In genomic region chr14:53450871-53451270, GRCh38 we compare ENCODE assay signal across 18 cellular contexts.
A peak's percentile ranks its signal among the peaks of the same experiment; 100 is the strongest.
DNase-seq lines count a peak whose midpoint lies in the region; ATAC-seq and TF ChIP-seq lines count a peak whose summit lies in the region.
"Had no signal": no experiment of that assay in that cellular context is flagged by ENCODE, and none has a peak within 500 bp of the region (broad histone marks: within the 10 kb centered on the region; RNA-seq: fewer than 3 reads in every experiment).

No MANE protein-coding gene starts in this region.

- no peaks in the 10 kb centered on the region for H3K9me3 Mint-ChIP-seq in CD8-positive, alpha-beta T cell
- H3K9me3 Mint-ChIP-seq: activated naive CD4-positive, alpha-beta T cell treated with anti-CD3 and anti-CD28 coated beads, Interleukin-2, amount 50 U/mL, for 24 hours; neural progenitor cell; stimulated activated memory B cell treated with anti-CD40 and anti-IgM and Interleukin-4, amounts not matched to agents 10 μg/mL and 1 μg/mL and 100 μg/mL, for 72 hours had no signal

- peak; percentile 26 for ATAC-seq in esophagus mucosa
- ATAC-seq in GM21723 (IDR thresholded peaks at IDR 0.05; ENCODE audit: unreplicated experiment) = no peak
- no peak for ATAC-seq in CD8-positive, alpha-beta T cell
- ATAC-seq in HG03108 (IDR thresholded peaks at IDR 0.05; ENCODE audit: unreplicated experiment) = no peak
- ATAC-seq: sciatic nerve; stimulated activated memory B cell treated with anti-CD40 and anti-IgM and Interleukin-4, amounts not matched to agents 10 μg/mL and 1 μg/mL and 100 μg/mL, for 72 hours had no signal

- H3K4me3 ChIP-seq in prostate gland = no peak overlapping the region
- no peak overlapping the region for H3K4me3 ChIP-seq in CD8-positive, alpha-beta T cell (ENCODE audit: low read depth, low read length)
- H3K4me3 ChIP-seq: neural progenitor cell, Peyer's patch had no signal

- no peaks in the 10 kb centered on the region for H3K36me3 Mint-ChIP-seq in CD8-positive, alpha-beta T cell
- H3K36me3 Mint-ChIP-seq: activated naive CD4-positive, alpha-beta T cell treated with anti-CD3 and anti-CD28 coated beads, Interleukin-2, amount 50 U/mL, for 24 hours; CD4-positive, alpha-beta memory T cell; neural progenitor cell; stimulated activated memory B cell treated with anti-CD40 and anti-IgM and Interleukin-4, amounts not matched to agents 10 μg/mL and 1 μg/mL and 100 μg/mL, for 72 hours had no signal

- TF ChIP-seq POLR2A in prostate gland (IDR thresholded peaks at IDR 0.05) = no peak

- intact Hi-C loops in prostate gland (cut with DNase I) = no loop called here
- intact Hi-C loops in CD8-positive, alpha-beta T cell (cut with DNase I, micrococcal nuclease) = no loop called here

- DNase-seq in DMS53 treated with DMSO at 0.1 percent for 48 hours (lab: John Stamatoyannopoulos, UW; ENCODE audit: unreplicated experiment) (peak; percentile 39), NCI-H1092 treated with DMSO at 0.1 percent for 48 hours (lab: John Stamatoyannopoulos, UW) (peak; percentile 89), prostate gland (ENCODE audit: low spot score) (peak; percentile 13)
- DNase-seq in activated CD4-positive, alpha-beta T cell treated with anti-CD3 and anti-CD28 coated beads, Interleukin-2, amount 50 U/mL, for 1 hour = no peak
- no peak for DNase-seq in CD8-positive, alpha-beta T cell
- DNase-seq: activated CD4-positive, CD25-positive, alpha-beta regulatory T cell treated with anti-CD3 and anti-CD28 coated beads, Interleukin-2, amount 50 U/mL, for 72 hours; CD4-positive, alpha-beta memory T cell; hypothalamus; Kasumi-1; Peyer's patch had no signal

- POLR2A ChIA-PET in CD8-positive, alpha-beta T cell (lab: Charles Lee) = no interaction called here

- no peaks in the 10 kb centered on the region for H3K27me3 ChIP-seq in prostate gland (replicated peaks; ENCODE audit: insufficient read depth)
- no peaks in the 10 kb centered on the region for H3K27me3 ChIP-seq in CD8-positive, alpha-beta T cell (ENCODE audit: insufficient read depth, low read length)
- H3K27me3 ChIP-seq: neural progenitor cell, Peyer's patch had no signal

- 30% methylated on average over 3 of the region's 3 CpGs for WGBS in prostate gland

- H3K27ac ChIP-seq in prostate gland = no peak overlapping the region
- no peak overlapping the region for H3K27ac ChIP-seq in CD8-positive, alpha-beta T cell (ENCODE audit: low read depth, low read length)
- H3K27ac ChIP-seq: epithelial cell of prostate, neural progenitor cell, Peyer's patch had no signal

- H3K9me3 ChIP-seq in prostate gland = no peaks in the 10 kb centered on the region
- no peaks in the 10 kb centered on the region for H3K9me3 ChIP-seq in CD8-positive, alpha-beta T cell (ENCODE audit: low read length)
- H3K9me3 ChIP-seq: Peyer's patch had no signal

- H3K27me3 Mint-ChIP-seq in CD8-positive, alpha-beta T cell (ENCODE audit: low read depth) = no peaks in the 10 kb centered on the region
- H3K27me3 Mint-ChIP-seq: CD4-positive, alpha-beta memory T cell had no signal

- no peak overlapping the region for H3K4me3 Mint-ChIP-seq in CD8-positive, alpha-beta T cell
- H3K4me3 Mint-ChIP-seq: activated naive CD4-positive, alpha-beta T cell treated with anti-CD3 and anti-CD28 coated beads, Interleukin-2, amount 50 U/mL, for 24 hours; CD4-positive, alpha-beta memory T cell; neural progenitor cell; stimulated activated memory B cell treated with anti-CD40 and anti-IgM and Interleukin-4, amounts not matched to agents 10 μg/mL and 1 μg/mL and 100 μg/mL, for 72 hours had no signal

- no peaks in the 10 kb centered on the region for H3K4me1 ChIP-seq in prostate gland (replicated peaks)
- H3K4me1 ChIP-seq in CD8-positive, alpha-beta T cell (ENCODE audit: insufficient read depth, low read length) = no peaks in the 10 kb centered on the region
- H3K4me1 ChIP-seq: neural progenitor cell had no signal

- CTCF ChIA-PET in CD8-positive, alpha-beta T cell (lab: Charles Lee) = no interaction called here

- no peak for TF ChIP-seq CTCF in prostate gland (IDR thresholded peaks at IDR 0.05)
- no peak for TF ChIP-seq CTCF in CD8-positive, alpha-beta T cell (IDR thresholded peaks at IDR 0.05)

- no peak overlapping the region for H3K27ac Mint-ChIP-seq in CD8-positive, alpha-beta T cell
- H3K27ac Mint-ChIP-seq: activated naive CD4-positive, alpha-beta T cell treated with anti-CD3 and anti-CD28 coated beads, Interleukin-2, amount 50 U/mL, for 24 hours; CD4-positive, alpha-beta memory T cell; neural progenitor cell; stimulated activated memory B cell treated with anti-CD40 and anti-IgM and Interleukin-4, amounts not matched to agents 10 μg/mL and 1 μg/mL and 100 μg/mL, for 72 hours had no signal

- no peaks in the 10 kb centered on the region for H3K36me3 ChIP-seq in prostate gland
- H3K36me3 ChIP-seq in CD8-positive, alpha-beta T cell (ENCODE audit: insufficient read depth, low read length) = no peaks in the 10 kb centered on the region
- H3K36me3 ChIP-seq: neural progenitor cell, Peyer's patch had no signal

- H3K4me1 Mint-ChIP-seq in CD8-positive, alpha-beta T cell (ENCODE audit: low read depth) = no peaks in the 10 kb centered on the region
- H3K4me1 Mint-ChIP-seq: activated naive CD4-positive, alpha-beta T cell treated with anti-CD3 and anti-CD28 coated beads, Interleukin-2, amount 50 U/mL, for 24 hours; CD4-positive, alpha-beta memory T cell; neural progenitor cell; stimulated activated memory B cell treated with anti-CD40 and anti-IgM and Interleukin-4, amounts not matched to agents 10 μg/mL and 1 μg/mL and 100 μg/mL, for 72 hours had no signal

Comparison
In these comparisons a context has a peak if more than half of its experiments do, and no peak if none do; other contexts are left out.
1. DNase-seq: peak in DMS53 treated with DMSO at 0.1 percent for 48 hours (single experiment), NCI-H1092 treated with DMSO at 0.1 percent for 48 hours (single experiment) and prostate gland (single experiment); none in activated CD4-positive, alpha-beta T cell treated with anti-CD3 and anti-CD28 coated beads, Interleukin-2, amount 50 U/mL, for 1 hour (single experiment) and CD8-positive, alpha-beta T cell (0 of 7).